ENCODE assay signal across 8 cellular contexts in genomic region chr2:176269319-176270099, GRCh38. TPM values are rescaled to one million over a fixed set of nuclear protein-coding genes. Genes with fewer than 3 reads are reported as not detected.
DNase-seq lines count a peak whose midpoint lies in the region; ATAC-seq and TF ChIP-seq lines count a peak whose summit lies in the region.

Gene MTX2 (plus strand): TSS chr2:176269442. CDS start chr2:176269630, 188 bp downstream.

- peak; percentile 93 for DNase-seq in DMS53 (lab: John Stamatoyannopoulos, UW)
- DNase-seq in activated T-cell treated with anti-CD3 and anti-CD28 coated beads, Interleukin-2, amount 50 U/mL, for 24 hours: peak; percentile 88
- peak; percentile 80 for DNase-seq in myocyte (ENCODE audit: low read depth)
- DNase-seq in stimulated activated effector memory CD8-positive, alpha-beta T cell treated with anti-CD3 and anti-CD28 coated beads, Interleukin-12 subunit alpha, Interleukin-12 subunit beta, amount 100 ng/mL, for 72 hours (ENCODE audit: low spot score in 2 of 2): peak; percentile 69 to 88

- H3K36me3 Mint-ChIP-seq in activated T-cell treated with anti-CD3 and anti-CD28 coated beads, Interleukin-2, amount 50 U/mL, for 24 hours (ENCODE audit: low read depth): peaks cover 21% of the 10 kb centered on the region
- no peaks in the 10 kb centered on the region for H3K36me3 Mint-ChIP-seq in stimulated activated effector memory CD8-positive, alpha-beta T cell treated with anti-CD3 and anti-CD28 coated beads, Interleukin-12 subunit alpha, Interleukin-12 subunit beta, amount 100 ng/mL, for 72 hours

- TF ChIP-seq EP300 in Ishikawa (IDR thresholded peaks at IDR 0.05; ENCODE audit: borderline replicate concordance): no peak

- ATAC-seq in GM21529 (IDR thresholded peaks at IDR 0.05; ENCODE audit: unreplicated experiment) (peak; percentile 97), esophagus mucosa (peak; percentile 95)
- ATAC-seq in stimulated activated effector memory CD8-positive, alpha-beta T cell treated with anti-CD3 and anti-CD28 coated beads, Interleukin-12 subunit alpha, Interleukin-12 subunit beta, amount 100 ng/mL, for 72 hours: peak; percentile 96

- H3K4me1 Mint-ChIP-seq in activated T-cell treated with anti-CD3 and anti-CD28 coated beads, Interleukin-2, amount 50 U/mL, for 24 hours (ENCODE audit: low read depth): peaks cover 32% of the 10 kb centered on the region
- no peaks in the 10 kb centered on the region for H3K4me1 Mint-ChIP-seq in stimulated activated effector memory CD8-positive, alpha-beta T cell treated with anti-CD3 and anti-CD28 coated beads, Interleukin-12 subunit alpha, Interleukin-12 subunit beta, amount 100 ng/mL, for 72 hours

- no peak for TF ChIP-seq RAD21 in Ishikawa (IDR thresholded peaks at IDR 0.05; ENCODE audit: low read depth)

- peak within 1 kb of the TSS; percentile 95 for H3K27ac Mint-ChIP-seq in activated T-cell treated with anti-CD3 and anti-CD28 coated beads, Interleukin-2, amount 50 U/mL, for 24 hours
- peak within 1 kb of the TSS; percentile 96 for H3K27ac Mint-ChIP-seq in stimulated activated effector memory CD8-positive, alpha-beta T cell treated with anti-CD3 and anti-CD28 coated beads, Interleukin-12 subunit alpha, Interleukin-12 subunit beta, amount 100 ng/mL, for 72 hours

- peak within 1 kb of the TSS; percentile 97 for H3K4me3 Mint-ChIP-seq in activated T-cell treated with anti-CD3 and anti-CD28 coated beads, Interleukin-2, amount 50 U/mL, for 24 hours
- H3K4me3 Mint-ChIP-seq in stimulated activated effector memory CD8-positive, alpha-beta T cell treated with anti-CD3 and anti-CD28 coated beads, Interleukin-12 subunit alpha, Interleukin-12 subunit beta, amount 100 ng/mL, for 72 hours: peak within 1 kb of the TSS; percentile 96

- no peaks in the 10 kb centered on the region for H3K9me3 Mint-ChIP-seq in activated T-cell treated with anti-CD3 and anti-CD28 coated beads, Interleukin-2, amount 50 U/mL, for 24 hours
- no peaks in the 10 kb centered on the region for H3K9me3 Mint-ChIP-seq in stimulated activated effector memory CD8-positive, alpha-beta T cell treated with anti-CD3 and anti-CD28 coated beads, Interleukin-12 subunit alpha, Interleukin-12 subunit beta, amount 100 ng/mL, for 72 hours

- H3K27me3 Mint-ChIP-seq in activated T-cell treated with anti-CD3 and anti-CD28 coated beads, Interleukin-2, amount 50 U/mL, for 24 hours: peaks cover 2% of the 10 kb centered on the region

TF ChIP-seq in Ishikawa, 13 proteins besides CTCF, POLR2A, EP300 and RAD21:
- TF ChIP-seq CREB1 (IDR thresholded peaks at IDR 0.05; ENCODE audit: low read depth) (peak; percentile 50; the same call in 1 of the 2 replicates), REST (IDR thresholded peaks at IDR 0.05; ENCODE audit: low read depth) (no peak), TAF1 (IDR thresholded peaks at IDR 0.05; ENCODE audit: low read depth) (peak; percentile 91), ZBTB7A (IDR thresholded peaks at IDR 0.05; ENCODE audit: low read depth) (no peak), TCF12 (IDR thresholded peaks at IDR 0.05; ENCODE audit: low read depth) (peak; percentile 36; the same call in 1 of the 2 replicates), MAX (IDR thresholded peaks at IDR 0.05) (peak; percentile 53), EGR1 (IDR thresholded peaks at IDR 0.05) (peak; percentile 67), FOXM1 (IDR thresholded peaks at IDR 0.05; ENCODE audit: borderline replicate concordance, low read depth) (no peak), YY1 (IDR thresholded peaks at IDR 0.05; ENCODE audit: low read depth) (peak; percentile 55; the same call in 1 of the 2 replicates)
TF ChIP-seq in Ishikawa: peak in this region for 6.

TF ChIP-seq in PFSK-1, 5 proteins besides CTCF, POLR2A, EP300 and RAD21:
- TF ChIP-seq SIN3A (IDR thresholded peaks at IDR 0.05; ENCODE audit: borderline replicate concordance, insufficient read depth, low read length) (no peak), TAF1 (IDR thresholded peaks at IDR 0.05; ENCODE audit: borderline replicate concordance, insufficient read depth, low read length) (peak; percentile 61; the same call in 1 of the 2 replicates), REST (IDR thresholded peaks at IDR 0.05; ENCODE audit: insufficient read depth in 1 of 2, low read depth in 2 of 2, low read length in 2 of 2) (no peak), POLR2AphosphoS5 (IDR thresholded peaks at IDR 0.05; ENCODE audit: low read depth, low read length) (peak; percentile 79), FOXP2 (optimal IDR thresholded peaks at IDR 0.05; ENCODE audit: borderline replicate concordance, extremely low read depth, extremely low read length, insufficient read depth) (peak; percentile 61)

RNA-seq across cellular contexts. Expression of gene MTX2, which starts in this region (rescaled TPM):
- polyA plus RNA-seq in PFSK-1 (2012; ENCODE audit: insufficient read length, low read depth): 48.1 TPM
- total RNA-seq in esophagus mucosa: 25.5 TPM
- 50.1 and 52.2 TPM in 2 replicates for total RNA-seq in myocyte
- 42.8 TPM for polyA plus RNA-seq in myocyte (2012)

Comparison
In these comparisons a context has a peak if more than half of its experiments do, and no peak if none do; other contexts are left out.
1. Peak in every context shown above with its lines: DNase-seq and ATAC-seq.